16 cellular contexts compared by ENCODE assay signal in the genomic region with DNA sequence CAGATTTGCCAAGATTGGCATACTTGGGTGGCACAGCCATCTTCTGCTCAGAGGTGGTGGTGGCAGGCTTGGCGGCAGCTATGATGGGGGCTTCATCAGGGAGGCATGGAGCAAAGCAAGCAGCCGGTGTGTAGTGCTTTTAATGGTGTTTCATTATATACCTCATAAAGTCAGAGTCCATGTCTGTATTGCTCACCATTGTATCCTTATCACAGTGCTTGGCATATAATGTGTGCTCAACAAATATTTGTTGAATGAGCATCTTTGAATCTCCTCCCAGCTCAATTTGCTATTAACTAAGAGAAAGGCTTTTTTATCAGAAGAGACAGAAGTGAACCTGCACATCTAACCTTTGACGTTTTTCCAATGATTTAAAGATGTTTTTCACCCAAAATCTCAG. TPM values are rescaled to one million over a fixed set of nuclear protein-coding genes. Genes with fewer than 3 reads are reported as not detected.
"Had no signal": no experiment of that assay in that cellular context is flagged by ENCODE, and none has a peak within 500 bp of the region (broad histone marks: within the 10 kb centered on the region; RNA-seq: fewer than 3 reads in every experiment).

No MANE protein-coding gene starts in this region.

- DNase-seq: activated CD4-positive, alpha-beta T cell treated with anti-CD3 and anti-CD28 coated beads, Interleukin-2, amount 10 ng/mL, durations not matched to agents 24 days and 14 days; activated CD4-positive, CD25-positive, alpha-beta regulatory T cell; activated naive CD4-positive, alpha-beta T cell treated with anti-CD3 and anti-CD28 coated beads for 36 hours; adrenal gland; left ventricle myocardium inferior; psoas muscle; spleen; stomach had no signal

- H3K27ac Mint-ChIP-seq: activated CD4-positive, alpha-beta T cell treated with anti-CD3 and anti-CD28 coated beads, Interleukin-2, amount 10 ng/mL, durations not matched to agents 24 days and 14 days; activated naive CD4-positive, alpha-beta T cell treated with anti-CD3 and anti-CD28 coated beads for 36 hours; activated T-helper 17 cell treated with anti-CD3 and anti-CD28 coated beads, Interleukin-2, amount 50 U/mL, for 72 hours; memory B cell; neural progenitor cell; T-helper 2 cell treated with Interferon-gamma antibody and Interleukin-4, amounts not matched to agents 5 μg/mL and 100 μg/mL, for 36 hours had no signal

- ATAC-seq: activated T-helper 17 cell treated with anti-CD3 and anti-CD28 coated beads, Interleukin-2, amount 50 U/mL, for 72 hours; psoas muscle; sciatic nerve had no signal

- H3K4me1 Mint-ChIP-seq: neural progenitor cell had no signal

- H3K27me3 Mint-ChIP-seq: activated CD4-positive, alpha-beta T cell treated with anti-CD3 and anti-CD28 coated beads, Interleukin-2, amount 10 ng/mL, durations not matched to agents 24 days and 14 days; activated T-helper 17 cell treated with anti-CD3 and anti-CD28 coated beads, Interleukin-2, amount 50 U/mL, for 72 hours; memory B cell had no signal

- H3K4me3 Mint-ChIP-seq: activated CD4-positive, alpha-beta T cell treated with anti-CD3 and anti-CD28 coated beads, Interleukin-2, amount 10 ng/mL, durations not matched to agents 24 days and 14 days; activated naive CD4-positive, alpha-beta T cell treated with anti-CD3 and anti-CD28 coated beads for 36 hours; activated T-helper 17 cell treated with anti-CD3 and anti-CD28 coated beads, Interleukin-2, amount 50 U/mL, for 72 hours; memory B cell; neural progenitor cell; T-helper 2 cell treated with Interferon-gamma antibody and Interleukin-4, amounts not matched to agents 5 μg/mL and 100 μg/mL, for 36 hours had no signal

- H3K4me3 ChIP-seq: adrenal gland, esophagus muscularis mucosa, left ventricle myocardium inferior, neural progenitor cell, psoas muscle, spleen, stomach, thoracic aorta had no signal

- H3K9me3 Mint-ChIP-seq: activated CD4-positive, alpha-beta T cell treated with anti-CD3 and anti-CD28 coated beads, Interleukin-2, amount 10 ng/mL, durations not matched to agents 24 days and 14 days; activated naive CD4-positive, alpha-beta T cell treated with anti-CD3 and anti-CD28 coated beads for 36 hours; activated T-helper 17 cell treated with anti-CD3 and anti-CD28 coated beads, Interleukin-2, amount 50 U/mL, for 72 hours; memory B cell; neural progenitor cell; T-helper 2 cell treated with Interferon-gamma antibody and Interleukin-4, amounts not matched to agents 5 μg/mL and 100 μg/mL, for 36 hours had no signal

RNA-seq across cellular contexts. Expression of a gene that starts 48.6 kb away (rescaled TPM):
- total RNA-seq: activated CD4-positive, alpha-beta T cell treated with anti-CD3 and anti-CD28 coated beads, Interleukin-2, amount 10 ng/mL, durations not matched to agents 24 days and 14 days; activated CD8-positive, alpha-beta memory T cell treated with anti-CD3 and anti-CD28 coated beads for 36 hours had no signal
